ENCODE assay signal across 1 cellular context in the genomic region with DNA sequence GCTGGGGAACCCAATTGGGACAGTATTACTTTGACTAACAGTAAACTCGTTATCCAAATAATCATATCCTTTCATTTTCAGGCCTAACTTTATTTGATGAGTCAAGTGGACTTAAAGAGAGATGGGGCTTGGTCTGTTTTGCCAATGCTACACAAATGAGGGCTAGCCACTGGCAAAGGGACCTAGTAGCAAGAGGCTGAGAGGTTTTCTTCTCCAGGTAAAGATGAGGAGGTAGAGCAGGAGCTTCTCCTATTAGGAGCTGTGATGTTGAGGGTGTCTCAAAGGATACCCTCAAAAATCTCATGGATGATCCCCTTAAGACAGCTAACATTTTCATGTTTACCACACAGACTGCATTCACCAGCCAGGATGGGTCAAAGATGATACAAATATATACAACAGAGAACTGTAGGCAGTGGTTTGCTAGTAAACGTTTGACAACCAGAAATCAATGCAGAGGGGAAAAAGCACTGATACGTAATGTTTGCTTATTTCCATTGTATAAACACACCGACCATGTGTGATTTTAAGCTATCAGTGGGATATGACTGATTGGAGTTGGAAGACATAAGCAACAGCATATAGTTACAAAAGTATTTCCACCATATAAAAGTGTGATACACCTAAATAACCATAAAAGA.
A peak's percentile ranks its signal among the peaks of the same experiment; 100 is the strongest.
TF ChIP-seq lines count a peak whose summit lies in the region.

No MANE protein-coding gene starts in this region.

TF ChIP-seq in HepG2, 621 proteins besides CTCF, POLR2A, EP300 and RAD21 (continued from another document and continues in another):
- TF ChIP-seq, protein P1, sequence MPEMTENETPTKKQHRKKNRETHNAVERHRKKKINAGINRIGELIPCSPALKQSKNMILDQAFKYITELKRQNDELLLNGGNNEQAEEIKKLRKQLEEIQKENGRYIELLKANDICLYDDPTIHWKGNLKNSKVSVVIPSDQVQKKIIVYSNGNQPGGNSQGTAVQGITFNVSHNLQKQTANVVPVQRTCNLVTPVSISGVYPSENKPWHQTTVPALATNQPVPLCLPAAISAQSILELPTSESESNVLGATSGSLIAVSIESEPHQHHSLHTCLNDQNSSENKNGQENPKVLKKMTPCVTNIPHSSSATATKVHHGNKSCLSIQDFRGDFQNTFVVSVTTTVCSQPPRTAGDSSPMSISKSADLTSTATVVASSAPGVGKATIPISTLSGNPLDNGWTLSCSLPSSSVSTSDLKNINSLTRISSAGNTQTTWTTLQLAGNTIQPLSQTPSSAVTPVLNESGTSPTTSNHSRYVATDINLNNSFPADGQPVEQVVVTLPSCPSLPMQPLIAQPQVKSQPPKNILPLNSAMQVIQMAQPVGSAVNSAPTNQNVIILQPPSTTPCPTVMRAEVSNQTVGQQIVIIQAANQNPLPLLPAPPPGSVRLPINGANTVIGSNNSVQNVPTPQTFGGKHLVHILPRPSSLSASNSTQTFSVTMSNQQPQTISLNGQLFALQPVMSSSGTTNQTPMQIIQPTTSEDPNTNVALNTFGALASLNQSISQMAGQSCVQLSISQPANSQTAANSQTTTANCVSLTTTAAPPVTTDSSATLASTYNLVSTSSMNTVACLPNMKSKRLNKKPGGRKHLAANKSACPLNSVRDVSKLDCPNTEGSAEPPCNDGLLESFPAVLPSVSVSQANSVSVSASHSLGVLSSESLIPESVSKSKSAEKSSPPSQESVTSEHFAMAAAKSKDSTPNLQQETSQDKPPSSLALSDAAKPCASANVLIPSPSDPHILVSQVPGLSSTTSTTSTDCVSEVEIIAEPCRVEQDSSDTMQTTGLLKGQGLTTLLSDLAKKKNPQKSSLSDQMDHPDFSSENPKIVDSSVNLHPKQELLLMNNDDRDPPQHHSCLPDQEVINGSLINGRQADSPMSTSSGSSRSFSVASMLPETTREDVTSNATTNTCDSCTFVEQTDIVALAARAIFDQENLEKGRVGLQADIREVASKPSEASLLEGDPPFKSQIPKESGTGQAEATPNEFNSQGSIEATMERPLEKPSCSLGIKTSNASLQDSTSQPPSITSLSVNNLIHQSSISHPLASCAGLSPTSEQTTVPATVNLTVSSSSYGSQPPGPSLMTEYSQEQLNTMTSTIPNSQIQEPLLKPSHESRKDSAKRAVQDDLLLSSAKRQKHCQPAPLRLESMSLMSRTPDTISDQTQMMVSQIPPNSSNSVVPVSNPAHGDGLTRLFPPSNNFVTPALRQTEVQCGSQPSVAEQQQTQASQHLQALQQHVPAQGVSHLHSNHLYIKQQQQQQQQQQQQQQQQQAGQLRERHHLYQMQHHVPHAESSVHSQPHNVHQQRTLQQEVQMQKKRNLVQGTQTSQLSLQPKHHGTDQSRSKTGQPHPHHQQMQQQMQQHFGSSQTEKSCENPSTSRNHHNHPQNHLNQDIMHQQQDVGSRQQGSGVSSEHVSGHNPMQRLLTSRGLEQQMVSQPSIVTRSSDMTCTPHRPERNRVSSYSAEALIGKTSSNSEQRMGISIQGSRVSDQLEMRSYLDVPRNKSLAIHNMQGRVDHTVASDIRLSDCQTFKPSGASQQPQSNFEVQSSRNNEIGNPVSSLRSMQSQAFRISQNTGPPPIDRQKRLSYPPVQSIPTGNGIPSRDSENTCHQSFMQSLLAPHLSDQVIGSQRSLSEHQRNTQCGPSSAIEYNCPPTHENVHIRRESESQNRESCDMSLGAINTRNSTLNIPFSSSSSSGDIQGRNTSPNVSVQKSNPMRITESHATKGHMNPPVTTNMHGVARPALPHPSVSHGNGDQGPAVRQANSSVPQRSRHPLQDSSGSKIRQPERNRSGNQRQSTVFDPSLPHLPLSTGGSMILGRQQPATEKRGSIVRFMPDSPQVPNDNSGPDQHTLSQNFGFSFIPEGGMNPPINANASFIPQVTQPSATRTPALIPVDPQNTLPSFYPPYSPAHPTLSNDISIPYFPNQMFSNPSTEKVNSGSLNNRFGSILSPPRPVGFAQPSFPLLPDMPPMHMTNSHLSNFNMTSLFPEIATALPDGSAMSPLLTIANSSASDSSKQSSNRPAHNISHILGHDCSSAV (CRISPR knock-in tag; IDR thresholded peaks at IDR 0.05; ENCODE audit: borderline replicate concordance) = no peak
- no peak for TF ChIP-seq YY1 (IDR thresholded peaks at IDR 0.05; ENCODE audit: insufficient read depth, insufficient replicate concordance, low read depth, low read length)
- TF ChIP-seq, protein P2, sequence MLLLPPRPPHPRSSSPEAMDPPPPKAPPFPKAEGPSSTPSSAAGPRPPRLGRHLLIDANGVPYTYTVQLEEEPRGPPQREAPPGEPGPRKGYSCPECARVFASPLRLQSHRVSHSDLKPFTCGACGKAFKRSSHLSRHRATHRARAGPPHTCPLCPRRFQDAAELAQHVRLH (CRISPR knock-in tag; IDR thresholded peaks at IDR 0.05; ENCODE audit: borderline replicate concordance, low read depth) = no peak
- TF ChIP-seq HIVEP1 (CRISPR knock-in tag; IDR thresholded peaks at IDR 0.05) = no peak
- no peak for TF ChIP-seq NFYB (CRISPR knock-in tag; IDR thresholded peaks at IDR 0.05)
- TF ChIP-seq ZNF468 (CRISPR knock-in tag; IDR thresholded peaks at IDR 0.05) = no peak
- TF ChIP-seq ZNF546 (CRISPR knock-in tag; conservative IDR thresholded peaks at IDR 0.05) = no peak
- TF ChIP-seq TIGD3 (CRISPR knock-in tag; IDR thresholded peaks at IDR 0.05; ENCODE audit: borderline replicate concordance) = no peak
- no peak for TF ChIP-seq ZNF737 (CRISPR knock-in tag; IDR thresholded peaks at IDR 0.05; ENCODE audit: borderline replicate concordance)
- TF ChIP-seq RFXANK (CRISPR knock-in tag; IDR thresholded peaks at IDR 0.05) = no peak
- no peak for TF ChIP-seq ZSCAN12 (CRISPR knock-in tag; IDR thresholded peaks at IDR 0.05)
- TF ChIP-seq PHF5A (CRISPR knock-in tag; IDR thresholded peaks at IDR 0.05; ENCODE audit: low read depth, unreplicated experiment) = no peak
- TF ChIP-seq SRF (IDR thresholded peaks at IDR 0.05; ENCODE audit: low read depth, low read length) = no peak
- TF ChIP-seq HDAC2 (CRISPR knock-in tag; IDR thresholded peaks at IDR 0.05) = peak; percentile 89
- no peak for TF ChIP-seq TP53 (CRISPR knock-in tag; conservative IDR thresholded peaks at IDR 0.05)
- TF ChIP-seq MTA1 (CRISPR knock-in tag; IDR thresholded peaks at IDR 0.05; ENCODE audit: borderline replicate concordance) = no peak
- TF ChIP-seq POLR2AphosphoS5 (IDR thresholded peaks at IDR 0.05; ENCODE audit: low read depth, low read length) = no peak
- no peak for TF ChIP-seq ZNF274 (CRISPR knock-in tag; IDR thresholded peaks at IDR 0.05)
- no peak for TF ChIP-seq ZNF776 (CRISPR knock-in tag; IDR thresholded peaks at IDR 0.05)
- TF ChIP-seq NR2F1 (CRISPR knock-in tag; IDR thresholded peaks at IDR 0.05) = no peak
- TF ChIP-seq ZBTB7B (CRISPR knock-in tag; IDR thresholded peaks at IDR 0.05) = no peak
- TF ChIP-seq TSC22D2 (CRISPR knock-in tag; IDR thresholded peaks at IDR 0.05; ENCODE audit: borderline replicate concordance) = no peak
- TF ChIP-seq TOE1 (CRISPR knock-in tag; IDR thresholded peaks at IDR 0.05) = 0 out of 2 replicates have a peak, but pooled peaks have one; percentile 48
- TF ChIP-seq TBX3 (IDR thresholded peaks at IDR 0.05; ENCODE audit: borderline replicate concordance) = no peak
- TF ChIP-seq, protein P3, sequence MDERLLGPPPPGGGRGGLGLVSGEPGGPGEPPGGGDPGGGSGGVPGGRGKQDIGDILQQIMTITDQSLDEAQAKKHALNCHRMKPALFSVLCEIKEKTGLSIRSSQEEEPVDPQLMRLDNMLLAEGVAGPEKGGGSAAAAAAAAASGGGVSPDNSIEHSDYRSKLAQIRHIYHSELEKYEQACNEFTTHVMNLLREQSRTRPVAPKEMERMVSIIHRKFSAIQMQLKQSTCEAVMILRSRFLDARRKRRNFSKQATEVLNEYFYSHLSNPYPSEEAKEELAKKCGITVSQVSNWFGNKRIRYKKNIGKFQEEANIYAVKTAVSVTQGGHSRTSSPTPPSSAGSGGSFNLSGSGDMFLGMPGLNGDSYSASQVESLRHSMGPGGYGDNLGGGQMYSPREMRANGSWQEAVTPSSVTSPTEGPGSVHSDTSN (CRISPR knock-in tag; IDR thresholded peaks at IDR 0.05) = no peak
- no peak for TF ChIP-seq IRF1 (CRISPR knock-in tag; IDR thresholded peaks at IDR 0.05; ENCODE audit: low read depth)
- no peak for TF ChIP-seq NCOA1 (CRISPR knock-in tag; IDR thresholded peaks at IDR 0.05)
- TF ChIP-seq, protein P4, sequence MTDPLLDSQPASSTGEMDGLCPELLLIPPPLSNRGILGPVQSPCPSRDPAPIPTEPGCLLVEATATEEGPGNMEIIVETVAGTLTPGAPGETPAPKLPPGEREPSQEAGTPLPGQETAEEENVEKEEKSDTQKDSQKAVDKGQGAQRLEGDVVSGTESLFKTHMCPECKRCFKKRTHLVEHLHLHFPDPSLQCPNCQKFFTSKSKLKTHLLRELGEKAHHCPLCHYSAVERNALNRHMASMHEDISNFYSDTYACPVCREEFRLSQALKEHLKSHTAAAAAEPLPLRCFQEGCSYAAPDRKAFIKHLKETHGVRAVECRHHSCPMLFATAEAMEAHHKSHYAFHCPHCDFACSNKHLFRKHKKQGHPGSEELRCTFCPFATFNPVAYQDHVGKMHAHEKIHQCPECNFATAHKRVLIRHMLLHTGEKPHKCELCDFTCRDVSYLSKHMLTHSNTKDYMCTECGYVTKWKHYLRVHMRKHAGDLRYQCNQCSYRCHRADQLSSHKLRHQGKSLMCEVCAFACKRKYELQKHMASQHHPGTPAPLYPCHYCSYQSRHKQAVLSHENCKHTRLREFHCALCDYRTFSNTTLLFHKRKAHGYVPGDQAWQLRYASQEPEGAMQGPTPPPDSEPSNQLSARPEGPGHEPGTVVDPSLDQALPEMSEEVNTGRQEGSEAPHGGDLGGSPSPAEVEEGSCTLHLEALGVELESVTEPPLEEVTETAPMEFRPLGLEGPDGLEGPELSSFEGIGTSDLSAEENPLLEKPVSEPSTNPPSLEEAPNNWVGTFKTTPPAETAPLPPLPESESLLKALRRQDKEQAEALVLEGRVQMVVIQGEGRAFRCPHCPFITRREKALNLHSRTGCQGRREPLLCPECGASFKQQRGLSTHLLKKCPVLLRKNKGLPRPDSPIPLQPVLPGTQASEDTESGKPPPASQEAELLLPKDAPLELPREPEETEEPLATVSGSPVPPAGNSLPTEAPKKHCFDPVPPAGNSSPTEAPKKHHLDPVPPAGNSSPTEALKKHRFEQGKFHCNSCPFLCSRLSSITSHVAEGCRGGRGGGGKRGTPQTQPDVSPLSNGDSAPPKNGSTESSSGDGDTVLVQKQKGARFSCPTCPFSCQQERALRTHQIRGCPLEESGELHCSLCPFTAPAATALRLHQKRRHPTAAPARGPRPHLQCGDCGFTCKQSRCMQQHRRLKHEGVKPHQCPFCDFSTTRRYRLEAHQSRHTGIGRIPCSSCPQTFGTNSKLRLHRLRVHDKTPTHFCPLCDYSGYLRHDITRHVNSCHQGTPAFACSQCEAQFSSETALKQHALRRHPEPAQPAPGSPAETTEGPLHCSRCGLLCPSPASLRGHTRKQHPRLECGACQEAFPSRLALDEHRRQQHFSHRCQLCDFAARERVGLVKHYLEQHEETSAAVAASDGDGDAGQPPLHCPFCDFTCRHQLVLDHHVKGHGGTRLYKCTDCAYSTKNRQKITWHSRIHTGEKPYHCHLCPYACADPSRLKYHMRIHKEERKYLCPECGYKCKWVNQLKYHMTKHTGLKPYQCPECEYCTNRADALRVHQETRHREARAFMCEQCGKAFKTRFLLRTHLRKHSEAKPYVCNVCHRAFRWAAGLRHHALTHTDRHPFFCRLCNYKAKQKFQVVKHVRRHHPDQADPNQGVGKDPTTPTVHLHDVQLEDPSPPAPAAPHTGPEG (CRISPR knock-in tag; IDR thresholded peaks at IDR 0.05) = 0 out of 2 replicates have a peak, but pooled peaks have one; percentile 33
- TF ChIP-seq FOXJ3 (CRISPR knock-in tag; IDR thresholded peaks at IDR 0.05; ENCODE audit: borderline replicate concordance) = peak; percentile 93; the same call in 1 of the 2 replicates
- no peak for TF ChIP-seq SMYD3 (CRISPR knock-in tag; IDR thresholded peaks at IDR 0.05)
- no peak for TF ChIP-seq GTF3A (CRISPR knock-in tag; conservative IDR thresholded peaks at IDR 0.05)
- no peak for TF ChIP-seq ZBTB8A (CRISPR knock-in tag; IDR thresholded peaks at IDR 0.05; ENCODE audit: borderline replicate concordance, low read depth)
- TF ChIP-seq RNF219 (CRISPR knock-in tag; IDR thresholded peaks at IDR 0.05) = no peak
- TF ChIP-seq NFKBIZ (CRISPR knock-in tag; IDR thresholded peaks at IDR 0.05) = no peak
- TF ChIP-seq JARID2 (CRISPR knock-in tag; IDR thresholded peaks at IDR 0.05; ENCODE audit: insufficient replicate concordance) = no peak
- TF ChIP-seq, protein P5, sequence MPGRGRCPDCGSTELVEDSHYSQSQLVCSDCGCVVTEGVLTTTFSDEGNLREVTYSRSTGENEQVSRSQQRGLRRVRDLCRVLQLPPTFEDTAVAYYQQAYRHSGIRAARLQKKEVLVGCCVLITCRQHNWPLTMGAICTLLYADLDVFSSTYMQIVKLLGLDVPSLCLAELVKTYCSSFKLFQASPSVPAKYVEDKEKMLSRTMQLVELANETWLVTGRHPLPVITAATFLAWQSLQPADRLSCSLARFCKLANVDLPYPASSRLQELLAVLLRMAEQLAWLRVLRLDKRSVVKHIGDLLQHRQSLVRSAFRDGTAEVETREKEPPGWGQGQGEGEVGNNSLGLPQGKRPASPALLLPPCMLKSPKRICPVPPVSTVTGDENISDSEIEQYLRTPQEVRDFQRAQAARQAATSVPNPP (CRISPR knock-in tag; IDR thresholded peaks at IDR 0.05) = no peak
- TF ChIP-seq ZNF460 (CRISPR knock-in tag; IDR thresholded peaks at IDR 0.05; ENCODE audit: borderline replicate concordance) = no peak
